In the genomic region with DNA sequence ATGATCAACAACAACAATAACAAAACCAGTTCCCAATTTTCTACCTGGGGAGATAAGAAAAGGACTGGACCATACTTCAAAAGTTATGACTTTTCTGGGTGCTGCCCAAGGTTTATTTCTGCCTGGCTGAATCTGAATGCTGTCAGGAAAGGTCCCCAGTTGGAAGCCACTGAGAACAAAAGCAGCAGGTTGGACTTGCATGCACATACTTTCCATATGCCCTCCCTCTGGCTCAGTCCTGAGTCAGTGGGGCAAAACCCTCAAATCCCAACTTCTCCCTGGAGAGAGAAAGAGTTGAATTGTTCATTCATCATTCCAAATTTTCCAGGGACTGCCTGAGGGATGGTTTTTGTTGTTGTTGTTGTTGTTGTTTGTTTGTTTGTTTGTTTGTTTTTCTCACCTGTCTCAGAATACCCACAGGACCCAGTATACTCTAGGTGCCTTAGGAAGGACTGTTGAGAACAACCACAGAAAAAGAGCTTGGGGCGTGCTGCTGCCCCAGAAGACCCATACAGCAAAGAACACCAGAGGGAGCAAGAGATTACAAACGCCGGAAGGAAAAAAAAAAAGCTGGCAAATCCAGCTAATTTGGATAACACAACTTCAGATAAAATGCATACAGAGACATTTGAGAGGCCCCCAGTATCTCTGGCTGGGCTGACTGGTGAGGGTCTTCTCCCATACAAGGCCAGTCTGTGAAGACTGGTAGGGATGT, we compare ENCODE assay signal across 10 cellular contexts.
DNase-seq lines count a peak whose midpoint lies in the region; ATAC-seq and TF ChIP-seq lines count a peak whose summit lies in the region.
"Had no signal": no experiment of that assay in that cellular context is flagged by ENCODE, and none has a peak within 500 bp of the region (broad histone marks: within the 10 kb centered on the region; RNA-seq: fewer than 3 reads in every experiment).

No MANE protein-coding gene starts in this region.

- intact Hi-C loops in Caco-2 (cut with micrococcal nuclease; ENCODE audit: unreplicated experiment) = loop anchor here (1.0 kb wide), 4 partner anchors 40 to 498 kb away; no protein-coding TSS in a partner anchor

- peaks cover 13% of the 10 kb centered on the region for H3K4me1 Mint-ChIP-seq in Caco-2 (ENCODE audit: low read depth, unreplicated experiment)
- H3K4me1 Mint-ChIP-seq in WTC11 = peaks cover 21% of the 10 kb centered on the region

- POLR2A ChIA-PET in Caco-2 (lab: Charles Lee) (no interaction called here), WTC11 (lab: Charles Lee) (interaction anchor here (0.6 kb wide), 2 partner anchors 224 to 234 kb away, joined by 5 to 9 read pairs; no protein-coding TSS in a partner anchor)

- ATAC-seq in WTC11 = peak; percentile 98
- ATAC-seq in left lobe of liver = peak; percentile 73

- no peak overlapping the region for H3K27ac Mint-ChIP-seq in Caco-2 (ENCODE audit: unreplicated experiment)
- peak overlapping the region; percentile 65 for H3K27ac Mint-ChIP-seq in WTC11

- no peaks in the 10 kb centered on the region for H3K9me3 ChIP-seq in Caco-2
- H3K9me3 ChIP-seq: esophagus squamous epithelium had no signal

- no peak overlapping the region for H3K4me3 ChIP-seq in Caco-2 (ENCODE audit: low read depth, low read length)
- H3K4me3 ChIP-seq: esophagus squamous epithelium had no signal

- H3K36me3 Mint-ChIP-seq in Caco-2 (ENCODE audit: insufficient read depth, unreplicated experiment) = no peaks in the 10 kb centered on the region
- H3K36me3 Mint-ChIP-seq in WTC11 = peaks cover 13% of the 10 kb centered on the region

- DNase-seq in Caco-2 (peak in 1 of 2 experiments; percentile 64), HuH-7 (ENCODE audit: low spot score) (peak; percentile 11), WTC11 (ENCODE audit: low spot score) (peak; percentile 18), left lobe of liver (ENCODE audit: low spot score) (no peak), activated gamma-delta T cell (lab: John Stamatoyannopoulos, UW) (no peak), NCI-H1436 (lab: John Stamatoyannopoulos, UW) (no peak)
- DNase-seq in activated naive CD4-positive, alpha-beta T cell treated with anti-CD3 and anti-CD28 coated beads, Interleukin-2, amount 50 U/mL, for 16 hours = no peak
- DNase-seq in activated CD4-positive, CD25-positive, alpha-beta regulatory T cell treated with anti-CD3 and anti-CD28 coated beads, Interleukin-2, amount 50 U/mL, for 72 hours = no peak
- DNase-seq: esophagus squamous epithelium; stimulated activated CD4-positive, alpha-beta T cell treated with anti-CD3 and anti-CD28 coated beads, Interleukin-15, amount 100 ng/mL, for 24 hours had no signal

- no peaks in the 10 kb centered on the region for H3K9me3 Mint-ChIP-seq in Caco-2 (ENCODE audit: unreplicated experiment)
- H3K9me3 Mint-ChIP-seq in WTC11 = peaks cover 21% of the 10 kb centered on the region

- H3K27me3 ChIP-seq in Caco-2 (replicated peaks; ENCODE audit: control insufficient read depth, insufficient read depth, low read length) = no peaks in the 10 kb centered on the region
- H3K27me3 ChIP-seq: esophagus squamous epithelium had no signal

- no TSS peak for BruUV-seq in Caco-2 (replicated peaks; lab: Mats Ljungman, UMichigan)

- no peaks in the 10 kb centered on the region for H3K4me1 ChIP-seq in Caco-2
- H3K4me1 ChIP-seq: esophagus squamous epithelium had no signal

- no peaks in the 10 kb centered on the region for H3K27me3 Mint-ChIP-seq in Caco-2 (ENCODE audit: insufficient read depth, unreplicated experiment)
- no peaks in the 10 kb centered on the region for H3K27me3 Mint-ChIP-seq in WTC11 (ENCODE audit: low read depth)

- no peaks in the 10 kb centered on the region for H3K36me3 ChIP-seq in Caco-2 (ENCODE audit: control insufficient read depth, insufficient read depth, low read length)
- H3K36me3 ChIP-seq: esophagus squamous epithelium had no signal

- TF ChIP-seq CTCF in Caco-2 (IDR thresholded peaks at IDR 0.05; ENCODE audit: insufficient read depth in 1 of 2, low read depth in 1 of 2, low read length in 1 of 2, severe bottlenecking in 1 of 2, unreplicated experiment in 1 of 2) = peak; percentile 61 to 71
- TF ChIP-seq CTCF in WTC11 (IDR thresholded peaks at IDR 0.05) = no peak

- H3K4me3 Mint-ChIP-seq in Caco-2 (ENCODE audit: unreplicated experiment) = no peak overlapping the region
- peak overlapping the region; percentile 21 for H3K4me3 Mint-ChIP-seq in WTC11

- CTCF ChIA-PET in Caco-2 (lab: Charles Lee) = interaction anchor here (0.5 to 1.9 kb wide), 9 partner anchors 10 to 194 kb away, joined by 3 to 35 read pairs (median 4); no protein-coding TSS in a partner anchor
- CTCF ChIA-PET in WTC11 (lab: Charles Lee) = interaction anchor here (0.5 to 1.5 kb wide), 24 partner anchors 9 to 1970 kb away, joined by 3 to 18 read pairs (median 4); no protein-coding TSS in a partner anchor

TF ChIP-seq in WTC11, 78 proteins besides CTCF, POLR2A, EP300 and RAD21 (continues in another document):
- TF ChIP-seq, protein P1, sequence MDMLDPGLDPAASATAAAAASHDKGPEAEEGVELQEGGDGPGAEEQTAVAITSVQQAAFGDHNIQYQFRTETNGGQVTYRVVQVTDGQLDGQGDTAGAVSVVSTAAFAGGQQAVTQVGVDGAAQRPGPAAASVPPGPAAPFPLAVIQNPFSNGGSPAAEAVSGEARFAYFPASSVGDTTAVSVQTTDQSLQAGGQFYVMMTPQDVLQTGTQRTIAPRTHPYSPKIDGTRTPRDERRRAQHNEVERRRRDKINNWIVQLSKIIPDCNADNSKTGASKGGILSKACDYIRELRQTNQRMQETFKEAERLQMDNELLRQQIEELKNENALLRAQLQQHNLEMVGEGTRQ (CRISPR knock-in tag; IDR thresholded peaks at IDR 0.05) = no peak
- no peak for TF ChIP-seq ZNF317 (CRISPR knock-in tag; IDR thresholded peaks at IDR 0.05; ENCODE audit: borderline replicate concordance, low read depth)
- TF ChIP-seq, protein P2, sequence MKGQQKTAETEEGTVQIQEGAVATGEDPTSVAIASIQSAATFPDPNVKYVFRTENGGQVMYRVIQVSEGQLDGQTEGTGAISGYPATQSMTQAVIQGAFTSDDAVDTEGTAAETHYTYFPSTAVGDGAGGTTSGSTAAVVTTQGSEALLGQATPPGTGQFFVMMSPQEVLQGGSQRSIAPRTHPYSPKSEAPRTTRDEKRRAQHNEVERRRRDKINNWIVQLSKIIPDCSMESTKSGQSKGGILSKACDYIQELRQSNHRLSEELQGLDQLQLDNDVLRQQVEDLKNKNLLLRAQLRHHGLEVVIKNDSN (CRISPR knock-in tag; IDR thresholded peaks at IDR 0.05) = no peak
- no peak for TF ChIP-seq SOX15 (CRISPR knock-in tag; IDR thresholded peaks at IDR 0.05)
- TF ChIP-seq, protein P3, sequence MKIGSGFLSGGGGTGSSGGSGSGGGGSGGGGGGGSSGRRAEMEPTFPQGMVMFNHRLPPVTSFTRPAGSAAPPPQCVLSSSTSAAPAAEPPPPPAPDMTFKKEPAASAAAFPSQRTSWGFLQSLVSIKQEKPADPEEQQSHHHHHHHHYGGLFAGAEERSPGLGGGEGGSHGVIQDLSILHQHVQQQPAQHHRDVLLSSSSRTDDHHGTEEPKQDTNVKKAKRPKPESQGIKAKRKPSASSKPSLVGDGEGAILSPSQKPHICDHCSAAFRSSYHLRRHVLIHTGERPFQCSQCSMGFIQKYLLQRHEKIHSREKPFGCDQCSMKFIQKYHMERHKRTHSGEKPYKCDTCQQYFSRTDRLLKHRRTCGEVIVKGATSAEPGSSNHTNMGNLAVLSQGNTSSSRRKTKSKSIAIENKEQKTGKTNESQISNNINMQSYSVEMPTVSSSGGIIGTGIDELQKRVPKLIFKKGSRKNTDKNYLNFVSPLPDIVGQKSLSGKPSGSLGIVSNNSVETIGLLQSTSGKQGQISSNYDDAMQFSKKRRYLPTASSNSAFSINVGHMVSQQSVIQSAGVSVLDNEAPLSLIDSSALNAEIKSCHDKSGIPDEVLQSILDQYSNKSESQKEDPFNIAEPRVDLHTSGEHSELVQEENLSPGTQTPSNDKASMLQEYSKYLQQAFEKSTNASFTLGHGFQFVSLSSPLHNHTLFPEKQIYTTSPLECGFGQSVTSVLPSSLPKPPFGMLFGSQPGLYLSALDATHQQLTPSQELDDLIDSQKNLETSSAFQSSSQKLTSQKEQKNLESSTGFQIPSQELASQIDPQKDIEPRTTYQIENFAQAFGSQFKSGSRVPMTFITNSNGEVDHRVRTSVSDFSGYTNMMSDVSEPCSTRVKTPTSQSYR (CRISPR knock-in tag; IDR thresholded peaks at IDR 0.05) = no peak
- TF ChIP-seq, protein P4, sequence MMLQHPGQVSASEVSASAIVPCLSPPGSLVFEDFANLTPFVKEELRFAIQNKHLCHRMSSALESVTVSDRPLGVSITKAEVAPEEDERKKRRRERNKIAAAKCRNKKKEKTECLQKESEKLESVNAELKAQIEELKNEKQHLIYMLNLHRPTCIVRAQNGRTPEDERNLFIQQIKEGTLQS (CRISPR knock-in tag; conservative IDR thresholded peaks at IDR 0.05) = no peak
- no peak for TF ChIP-seq NFE2L1 (CRISPR knock-in tag; IDR thresholded peaks at IDR 0.05)
- no peak for TF ChIP-seq SMAD3 (CRISPR knock-in tag; IDR thresholded peaks at IDR 0.05; ENCODE audit: borderline replicate concordance)
- no peak for TF ChIP-seq JUN (CRISPR knock-in tag; IDR thresholded peaks at IDR 0.05)
- no peak for TF ChIP-seq CREB1 (CRISPR knock-in tag; IDR thresholded peaks at IDR 0.05)
- no peak for TF ChIP-seq SP1 (CRISPR knock-in tag; conservative IDR thresholded peaks at IDR 0.05)

Comparison
In these comparisons a context has a peak if more than half of its experiments do, and no peak if none do; other contexts are left out.
1. DNase-seq: peak in HuH-7 (single experiment) and WTC11 (single experiment); none in left lobe of liver (single experiment), activated gamma-delta T cell (single experiment), NCI-H1436 (single experiment), activated naive CD4-positive, alpha-beta T cell treated with anti-CD3 and anti-CD28 coated beads, Interleukin-2, amount 50 U/mL, for 16 hours (single experiment) and activated CD4-positive, CD25-positive, alpha-beta regulatory T cell treated with anti-CD3 and anti-CD28 coated beads, Interleukin-2, amount 50 U/mL, for 72 hours (single experiment).